15 cellular contexts compared by ENCODE assay signal in the genomic region with DNA sequence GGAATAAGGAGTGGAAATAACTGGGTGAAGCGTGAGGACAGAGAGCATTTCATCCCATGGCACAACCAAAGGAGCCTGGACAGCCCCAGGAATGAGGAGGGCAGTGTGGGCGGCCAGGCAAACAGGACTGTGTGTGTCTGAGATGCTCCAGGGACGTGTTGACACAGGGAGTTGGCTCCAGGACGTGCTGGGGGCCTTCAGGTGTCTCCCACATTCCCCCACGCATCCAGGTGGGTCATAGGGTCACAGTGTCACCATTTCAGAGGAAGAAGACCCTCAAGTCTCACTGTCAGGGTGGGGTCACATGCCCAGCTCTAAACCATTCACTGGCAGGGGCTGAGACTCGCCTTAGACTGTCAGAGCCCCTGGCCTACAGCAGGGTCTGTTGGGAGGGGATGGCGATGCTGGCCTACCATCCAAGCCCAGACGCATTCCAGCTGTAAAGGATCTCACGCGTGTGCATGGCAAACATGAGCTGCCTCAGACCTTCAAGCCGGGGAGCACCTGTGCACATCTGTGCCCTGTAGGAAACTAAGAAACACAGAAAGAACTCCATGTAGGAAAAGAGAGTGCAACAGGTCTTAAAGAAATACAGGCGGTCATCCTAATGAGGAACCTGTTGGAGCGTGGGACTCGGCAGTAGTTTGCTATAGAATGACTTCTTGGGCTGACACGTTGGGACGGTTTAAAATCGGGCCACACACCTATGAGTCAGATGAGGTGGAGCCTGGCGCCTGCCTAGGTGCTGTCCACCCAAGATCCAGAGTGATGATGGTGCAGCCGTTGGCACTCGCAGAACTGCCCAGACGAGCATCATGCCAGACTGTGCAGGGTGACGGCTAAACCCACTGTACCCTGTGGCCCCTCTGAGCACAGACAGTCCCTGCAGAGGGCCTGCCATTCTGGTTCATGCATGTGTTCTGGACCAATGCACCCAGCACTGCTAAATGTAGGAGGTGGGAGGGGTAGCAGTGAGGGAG.
"Had no signal": no experiment of that assay in that cellular context is flagged by ENCODE, and none has a peak within 500 bp of the region (broad histone marks: within the 10 kb centered on the region; RNA-seq: fewer than 3 reads in every experiment).

No MANE protein-coding gene starts in this region.

- H2AFZ ChIP-seq: parathyroid adenoma had no signal

- H3K36me3 ChIP-seq: ascending aorta, stomach, thoracic aorta had no signal

- DNase-seq: activated CD4-positive, alpha-beta T cell treated with anti-CD3 and anti-CD28 coated beads, Interleukin-2, amount 50 U/mL, for 4 hours; activated CD4-positive, CD25-positive, alpha-beta regulatory T cell treated with anti-CD3 and anti-CD28 coated beads, Interleukin-2, amount 50 U/mL, for 72 hours; activated CD8-positive, alpha-beta memory T cell treated with anti-CD3 and anti-CD28 coated beads, Interleukin-2, amount 10 ng/mL, durations not matched to agents 7 days and 5 days; activated naive CD4-positive, alpha-beta T cell treated with anti-CD3 and anti-CD28 coated beads, Interleukin-2, amount 10 ng/mL, durations not matched to agents 7 days and 5 days; activated T-cell treated with anti-CD3 and anti-CD28 coated beads, Interleukin-2, amount 50 U/mL, for 1 hour; dermis blood vessel endothelial cell; hippocampal formation; kidney glomerular epithelial cell; stimulated activated CD4-positive, alpha-beta T cell treated with anti-CD3 and anti-CD28 coated beads, Interleukin-2, amount 100 ng/mL, for 24 hours; stomach; T-cell; T1000 had no signal

- H3K79me2 ChIP-seq: parathyroid adenoma had no signal

- H3K9me3 ChIP-seq: ascending aorta, stomach, thoracic aorta had no signal

- ATAC-seq: activated CD8-positive, alpha-beta memory T cell treated with anti-CD3 and anti-CD28 coated beads, Interleukin-2, amount 10 ng/mL, durations not matched to agents 7 days and 5 days; T-cell had no signal

- H3K9ac ChIP-seq: parathyroid adenoma had no signal

- H3K27ac ChIP-seq: ascending aorta, parathyroid adenoma, stomach, thoracic aorta had no signal

- H3K4me3 ChIP-seq: ascending aorta, stomach, thoracic aorta had no signal

- H3K4me1 ChIP-seq: ascending aorta, parathyroid adenoma, stomach had no signal

- H3K27me3 ChIP-seq: ascending aorta, stomach had no signal
